In the genomic region with DNA sequence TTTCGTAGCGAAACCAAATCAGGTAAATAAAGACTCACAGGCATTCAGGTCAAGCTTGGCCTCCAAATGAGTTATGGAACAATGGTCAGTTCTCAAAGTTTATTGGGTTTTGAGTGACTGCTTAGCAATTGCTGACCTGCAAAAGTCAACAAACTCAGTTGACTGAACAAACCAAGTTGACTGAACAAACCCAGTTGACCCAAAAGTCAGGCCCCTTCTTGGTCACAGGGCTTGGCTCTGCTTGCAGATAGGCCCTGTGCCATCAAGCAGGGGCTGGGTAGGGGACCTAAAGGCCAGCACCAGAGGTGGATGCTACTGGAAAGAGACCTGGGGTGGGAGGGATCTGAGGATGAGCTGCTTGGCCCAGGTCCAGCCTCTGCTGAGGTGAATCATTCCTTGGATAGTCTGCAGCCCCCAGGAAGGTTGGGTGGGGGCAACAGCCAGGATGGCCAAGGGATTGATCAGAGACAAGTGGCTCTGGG, we compare ENCODE assay signal across 18 cellular contexts.
DNase-seq lines count a peak whose midpoint lies in the region; TF ChIP-seq lines count a peak whose summit lies in the region.
"Had no signal": no experiment of that assay in that cellular context is flagged by ENCODE, and none has a peak within 500 bp of the region (broad histone marks: within the 10 kb centered on the region; RNA-seq: fewer than 3 reads in every experiment).

No MANE protein-coding gene starts in this region.

- peak; percentile 41 to 71 for TF ChIP-seq RAD21 in liver (IDR thresholded peaks at IDR 0.05)

- H3K27ac ChIP-seq in C4-2B (peak overlapping the region; percentile 89), VCaP (peak overlapping the region; percentile 95), liver (ENCODE audit: low read depth in 1 of 2, low read length in 2 of 2) (peak overlapping the region; percentile 86 to 93)
- H3K27ac ChIP-seq: A549 had no signal

- DNase-seq in renal cortical epithelial cell (ENCODE audit: low read depth) (peak; percentile 2), ecto neural progenitor cell (ENCODE audit: low spot score) (no peak), HuH-7.5 (ENCODE audit: low spot score) (no peak), GM19238 (ENCODE audit: insufficient read length, low spot score) (no peak)
- no peak for DNase-seq in activated T-helper 2 cell treated with anti-CD3 and anti-CD28 coated beads, Interferon-gamma antibody, Interleukin-2, Interleukin-4, amounts not matched to agents 10 μg/mL and 5 μg/mL and 100 μg/mL, durations not matched to agents 14 hours and 24 hours and 36 hours (ENCODE audit: low spot score)
- DNase-seq: CD4-positive, CD25-positive, alpha-beta regulatory T cell; Karpas-422; NCI-H1417; NCI-H1694 treated with DMSO at 0.1 percent for 48 hours; NCI-H446; NCI-H526; OCI-M1 had no signal

- H3K9me3 ChIP-seq in liver (ENCODE audit: control insufficient read depth in 4 of 4, low read length in 3 of 4): no peaks in the 10 kb centered on the region
- H3K9me3 ChIP-seq: A549, Caco-2 had no signal

- H3K27me3 ChIP-seq in liver (ENCODE audit: control insufficient read depth in 4 of 4, insufficient read depth in 4 of 4, low read length in 3 of 4): no peaks in the 10 kb centered on the region

- peaks cover 12% of the 10 kb centered on the region for H3K4me1 Mint-ChIP-seq in activated T-helper 2 cell treated with anti-CD3 and anti-CD28 coated beads, Interferon-gamma antibody, Interleukin-2, Interleukin-4, amounts not matched to agents 10 μg/mL and 5 μg/mL and 100 μg/mL, durations not matched to agents 14 hours and 24 hours and 36 hours (ENCODE audit: low read depth)
- H3K4me1 Mint-ChIP-seq: B cell had no signal

- H3K27me3 Mint-ChIP-seq in activated T-helper 2 cell treated with anti-CD3 and anti-CD28 coated beads, Interferon-gamma antibody, Interleukin-2, Interleukin-4, amounts not matched to agents 10 μg/mL and 5 μg/mL and 100 μg/mL, durations not matched to agents 14 hours and 24 hours and 36 hours (ENCODE audit: low read depth): peaks cover 8% of the 10 kb centered on the region

- 30% methylated on average over 2 of the region's 2 CpGs for WGBS in liver

- H3K36me3 ChIP-seq in liver (ENCODE audit: control insufficient read depth in 4 of 4, insufficient read depth in 3 of 4, low read depth in 1 of 4, low read length in 3 of 4): no peaks in the 10 kb centered on the region

- H3K4me1 ChIP-seq in liver (ENCODE audit: control insufficient read depth in 4 of 4, insufficient read depth in 4 of 4, low read length in 3 of 4): peaks cover 24 to 64% (median 50%) of the 10 kb centered on the region in 4 donors

- H3K4me3 Mint-ChIP-seq in activated T-helper 2 cell treated with anti-CD3 and anti-CD28 coated beads, Interferon-gamma antibody, Interleukin-2, Interleukin-4, amounts not matched to agents 10 μg/mL and 5 μg/mL and 100 μg/mL, durations not matched to agents 14 hours and 24 hours and 36 hours (ENCODE audit: low read depth): no peak overlapping the region
- H3K4me3 Mint-ChIP-seq: B cell had no signal

- H3K4me3 ChIP-seq in liver (ENCODE audit: low read depth in 1 of 3, low read length in 3 of 3): no peak overlapping the region
- H3K4me3 ChIP-seq: A549 had no signal

- no peaks in the 10 kb centered on the region for H3K36me3 Mint-ChIP-seq in activated T-helper 2 cell treated with anti-CD3 and anti-CD28 coated beads, Interferon-gamma antibody, Interleukin-2, Interleukin-4, amounts not matched to agents 10 μg/mL and 5 μg/mL and 100 μg/mL, durations not matched to agents 14 hours and 24 hours and 36 hours (ENCODE audit: low read depth)
- H3K36me3 Mint-ChIP-seq: CD4-positive, CD25-positive, alpha-beta regulatory T cell had no signal

- H3K9me3 Mint-ChIP-seq in activated T-helper 2 cell treated with anti-CD3 and anti-CD28 coated beads, Interferon-gamma antibody, Interleukin-2, Interleukin-4, amounts not matched to agents 10 μg/mL and 5 μg/mL and 100 μg/mL, durations not matched to agents 14 hours and 24 hours and 36 hours: peaks cover 5% of the 10 kb centered on the region

- intact Hi-C loops in activated T-helper 2 cell treated with anti-CD3 and anti-CD28 coated beads, Interferon-gamma antibody, Interleukin-2, Interleukin-4, amounts not matched to agents 10 μg/mL and 5 μg/mL and 100 μg/mL, durations not matched to agents 14 hours and 24 hours and 36 hours (cut with micrococcal nuclease): no loop called here

- TF ChIP-seq CTCF in C4-2B (conservative IDR thresholded peaks at IDR 0.05) (no peak), VCaP (conservative IDR thresholded peaks at IDR 0.05) (no peak), liver (IDR thresholded peaks at IDR 0.05; ENCODE audit: low read depth, low read length, missing input control) (no peak)

- H3K27ac Mint-ChIP-seq in activated T-helper 2 cell treated with anti-CD3 and anti-CD28 coated beads, Interferon-gamma antibody, Interleukin-2, Interleukin-4, amounts not matched to agents 10 μg/mL and 5 μg/mL and 100 μg/mL, durations not matched to agents 14 hours and 24 hours and 36 hours: no peak overlapping the region
- H3K27ac Mint-ChIP-seq: B cell; CD4-positive, CD25-positive, alpha-beta regulatory T cell had no signal

- no peak overlapping the region for H3K9ac ChIP-seq in liver (ENCODE audit: low read depth in 1 of 2, low read length in 2 of 2)

TF ChIP-seq in liver, 16 proteins besides CTCF, POLR2A, EP300 and RAD21:
- TF ChIP-seq RXRA (IDR thresholded peaks at IDR 0.05): peak; percentile 99 to 100
- TF ChIP-seq, protein P1, sequence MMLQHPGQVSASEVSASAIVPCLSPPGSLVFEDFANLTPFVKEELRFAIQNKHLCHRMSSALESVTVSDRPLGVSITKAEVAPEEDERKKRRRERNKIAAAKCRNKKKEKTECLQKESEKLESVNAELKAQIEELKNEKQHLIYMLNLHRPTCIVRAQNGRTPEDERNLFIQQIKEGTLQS (IDR thresholded peaks at IDR 0.05): peak; percentile 54
- TF ChIP-seq, protein P2, sequence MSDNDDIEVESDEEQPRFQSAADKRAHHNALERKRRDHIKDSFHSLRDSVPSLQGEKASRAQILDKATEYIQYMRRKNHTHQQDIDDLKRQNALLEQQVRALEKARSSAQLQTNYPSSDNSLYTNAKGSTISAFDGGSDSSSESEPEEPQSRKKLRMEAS (IDR thresholded peaks at IDR 0.05): peak; percentile 77
- TF ChIP-seq HNF4G (IDR thresholded peaks at IDR 0.05): peak; percentile 43
- peak; percentile 45 for TF ChIP-seq NR2F2 (IDR thresholded peaks at IDR 0.05)
- TF ChIP-seq FOXA1 (IDR thresholded peaks at IDR 0.05): peak; percentile 88
- TF ChIP-seq ZBTB33 (IDR thresholded peaks at IDR 0.05): peak; percentile 83
- peak; percentile 97 for TF ChIP-seq FOXA2 (IDR thresholded peaks at IDR 0.05)
- TF ChIP-seq JUND (IDR thresholded peaks at IDR 0.05): peak; percentile 73 to 81
- peak; percentile 97 for TF ChIP-seq SP1 (IDR thresholded peaks at IDR 0.05)
- TF ChIP-seq YY1 (IDR thresholded peaks at IDR 0.05): peak; percentile 47
- TF ChIP-seq REST (IDR thresholded peaks at IDR 0.05): peak; percentile 36
- no peak for TF ChIP-seq TAF1 (conservative IDR thresholded peaks at IDR 0.05)
- TF ChIP-seq EGR1 (IDR thresholded peaks at IDR 0.05; ENCODE audit: low read depth in 2 of 2): peak in 1 of 2 donors; percentile 61
- peak; percentile 78 to 84 for TF ChIP-seq HNF4A (conservative IDR thresholded peaks at IDR 0.05)
- TF ChIP-seq GABPA (IDR thresholded peaks at IDR 0.05 in 1 of 2, conservative IDR thresholded peaks at IDR 0.05 in 1 of 2): no peak
